8 cellular contexts compared by ENCODE assay signal in the genomic region with DNA sequence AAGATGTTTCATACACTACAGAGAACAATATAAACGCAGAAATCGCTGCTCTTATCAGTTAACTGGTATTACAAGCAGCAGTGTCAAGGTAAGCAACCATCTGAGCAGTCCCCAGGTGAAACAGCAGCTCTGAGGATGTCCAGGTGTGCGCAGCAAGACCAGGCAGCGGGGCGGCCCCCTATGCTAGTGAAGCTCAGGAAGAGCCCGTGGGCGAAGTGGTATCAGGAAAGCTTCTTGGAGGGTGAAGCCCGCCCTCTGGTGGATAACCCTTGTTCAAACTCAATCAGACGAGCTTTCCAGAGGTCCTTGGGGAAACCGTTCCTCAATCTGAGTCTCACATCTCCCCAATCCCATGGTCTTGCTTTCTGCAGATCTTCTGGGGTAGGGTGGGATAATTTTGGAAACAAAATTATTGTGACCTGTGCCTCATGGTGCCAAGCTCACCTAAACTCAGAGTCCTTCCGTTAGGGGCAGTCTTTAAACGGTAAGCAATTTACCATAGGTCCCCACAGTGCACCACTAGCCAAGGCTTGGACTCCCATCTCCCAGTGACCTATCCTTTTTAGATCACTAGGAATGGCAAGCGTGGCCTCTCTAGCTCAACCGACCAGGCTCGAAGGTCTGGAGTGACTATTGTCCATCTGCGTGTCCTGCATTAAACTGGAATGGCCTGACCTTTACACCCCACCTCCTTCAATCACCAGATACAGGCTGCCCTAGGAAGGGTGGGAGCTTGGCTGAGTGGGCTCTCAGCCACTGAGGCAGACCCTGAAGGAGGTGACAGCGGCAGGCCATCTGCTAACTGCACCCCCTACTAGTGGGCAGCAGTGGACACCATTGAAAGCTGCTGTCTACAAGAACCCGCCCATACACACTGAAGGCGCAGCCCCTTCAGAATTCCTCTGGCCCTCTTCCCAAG. TPM values are rescaled to one million over a fixed set of nuclear protein-coding genes. Genes with fewer than 3 reads are reported as not detected.
DNase-seq lines count a peak whose midpoint lies in the region; ATAC-seq and TF ChIP-seq lines count a peak whose summit lies in the region.

No MANE protein-coding gene starts in this region.

- H3K4me3 ChIP-seq in adrenal gland (no peak overlapping the region), left ventricle myocardium inferior (no peak overlapping the region)

- WGBS in adrenal gland, 4 donors, result 12 to 26% (median 18%) methylated on average over 17 to 19 of the region's 19 CpGs

- no peak overlapping the region for H3K27ac Mint-ChIP-seq in T-helper 1 cell treated with Interleukin-12 subunit alpha and Interleukin-12 subunit beta and Interleukin-4 antibody, amounts not matched to agents 30 μg/mL and 1 μg/mL, for 36 hours

- intact Hi-C loops in adrenal gland (cut with DNase I), result loop anchor here in 1 of 2 donors (5.0 kb wide), 1 partner anchor 43 kb away; no protein-coding TSS in a partner anchor
- intact Hi-C loops in left ventricle myocardium inferior (cut with micrococcal nuclease), result no loop called here

- in situ Hi-C loops in GM13976 (cut with MboI; ENCODE audit: low sequenced_read_pairs, unreplicated experiment), result loop anchor here (5.0 kb wide), 1 partner anchor 38 kb away; no protein-coding TSS in a partner anchor

- TF ChIP-seq CTCF in GM13976 (IDR thresholded peaks at IDR 0.05; ENCODE audit: borderline replicate concordance, control extremely low read depth, extremely low read depth, insufficient read depth, missing control alignments) (peak; percentile 47), adrenal gland (IDR thresholded peaks at IDR 0.05) (peak; percentile 66 to 83 (median 75)), left ventricle myocardium inferior (IDR thresholded peaks at IDR 0.05; ENCODE audit: borderline replicate concordance) (peak; percentile 86)

- H3K9me3 Mint-ChIP-seq in T-helper 1 cell treated with Interleukin-12 subunit alpha and Interleukin-12 subunit beta and Interleukin-4 antibody, amounts not matched to agents 30 μg/mL and 1 μg/mL, for 36 hours, result no peaks in the 10 kb centered on the region

- H3K4me3 Mint-ChIP-seq in T-helper 1 cell treated with Interleukin-12 subunit alpha and Interleukin-12 subunit beta and Interleukin-4 antibody, amounts not matched to agents 30 μg/mL and 1 μg/mL, for 36 hours, result peak overlapping the region; percentile 40

- H3K27me3 Mint-ChIP-seq in T-helper 1 cell treated with Interleukin-12 subunit alpha and Interleukin-12 subunit beta and Interleukin-4 antibody, amounts not matched to agents 30 μg/mL and 1 μg/mL, for 36 hours (ENCODE audit: low read depth), result peaks cover 36% of the 10 kb centered on the region

- peak; percentile 80 for DNase-seq in GM13976 (ENCODE audit: low spot score)
- DNase-seq in NCI-H1694 (lab: John Stamatoyannopoulos, UW), result peak; percentile 87
- DNase-seq in adrenal gland, result peak; percentile 77 to 92 (median 85)
- DNase-seq in left ventricle myocardium inferior, result peak; percentile 71
- peak; percentile 82 for DNase-seq in retina

- H3K9me3 ChIP-seq in adrenal gland (replicated peaks in 1 of 3) (no peaks in the 10 kb centered on the region), left ventricle myocardium inferior (replicated peaks) (no peaks in the 10 kb centered on the region)

- H3K27ac ChIP-seq in adrenal gland (no peak overlapping the region), left ventricle myocardium inferior (replicated peaks) (no peak overlapping the region)

- H3K27me3 ChIP-seq in adrenal gland (no peaks in the 10 kb centered on the region), left ventricle myocardium inferior (ENCODE audit: low read depth) (no peaks in the 10 kb centered on the region)

- no peaks in the 10 kb centered on the region for H3K36me3 Mint-ChIP-seq in T-helper 1 cell treated with Interleukin-12 subunit alpha and Interleukin-12 subunit beta and Interleukin-4 antibody, amounts not matched to agents 30 μg/mL and 1 μg/mL, for 36 hours (ENCODE audit: low read depth)

- H3K36me3 ChIP-seq in adrenal gland (replicated peaks in 1 of 2), result no peaks in the 10 kb centered on the region
- H3K36me3 ChIP-seq in left ventricle myocardium inferior, result no peaks in the 10 kb centered on the region

- no peak for TF ChIP-seq POLR2A in adrenal gland (IDR thresholded peaks at IDR 0.05)

- H3K4me1 ChIP-seq in adrenal gland (replicated peaks in 1 of 2), result peaks cover 0 to 2% of the 10 kb centered on the region in 2 donors
- H3K4me1 ChIP-seq in left ventricle myocardium inferior, result peaks cover 11% of the 10 kb centered on the region

- ATAC-seq in HG02870 (IDR thresholded peaks at IDR 0.05; ENCODE audit: unreplicated experiment), result no peak
- ATAC-seq in HG03354 (IDR thresholded peaks at IDR 0.05; ENCODE audit: poor library complexity, severe bottlenecking, unreplicated experiment), result no peak

- H3K4me1 Mint-ChIP-seq in T-helper 1 cell treated with Interleukin-12 subunit alpha and Interleukin-12 subunit beta and Interleukin-4 antibody, amounts not matched to agents 30 μg/mL and 1 μg/mL, for 36 hours (ENCODE audit: low read depth), result peaks cover 3% of the 10 kb centered on the region

RNA-seq across cellular contexts. Expression of gene FAM110D, which starts 13.6 kb away (rescaled TPM):
- total RNA-seq in adrenal gland, result 1 to 10 TPM; 1.7 to 3.9 (median 2.4) TPM
- polyA plus RNA-seq in adrenal gland, result 1 to 10 TPM in 2 of 3 donors, under 1 TPM in 1; 0.46 to 6.2 (median 1.4) TPM
- 3.1 TPM for total RNA-seq in left ventricle myocardium inferior

RNA-seq across cellular contexts. Expression of gene C1orf232, which starts 23.5 kb away (rescaled TPM):
- total RNA-seq in adrenal gland (not detected), left ventricle myocardium inferior (not detected)
- polyA plus RNA-seq in adrenal gland, result not detected

RNA-seq across cellular contexts. Expression of gene ZNF593, which starts 24.4 kb away (rescaled TPM):
- total RNA-seq in adrenal gland (10 to 100 TPM; 17.8 to 44.7 (median 29.5) TPM), left ventricle myocardium inferior (13.7 TPM)
- 100 to 1,000 TPM in 1 of 3 donors, 10 to 100 TPM in 1, 1 to 10 TPM in 1; 9.8 to 113 (median 51.0) TPM for polyA plus RNA-seq in adrenal gland

RNA-seq across cellular contexts. Expression of gene ZNF593OS, which starts 26.3 kb away (rescaled TPM):
- under 1 TPM in 1 of 8 donors, not detected in 7; 0.18 TPM for total RNA-seq in adrenal gland
- polyA plus RNA-seq in adrenal gland, result under 1 TPM in 1 of 3 donors, not detected in 2; 0.88 TPM
- total RNA-seq in left ventricle myocardium inferior, result not detected

RNA-seq across cellular contexts. Expression of gene CNKSR1, which starts 32.0 kb away (rescaled TPM):
- 1 to 10 TPM in 1 of 8 donors, under 1 TPM in 3, not detected in 4; 0.27 to 2.1 (median 0.34) TPM for total RNA-seq in adrenal gland
- polyA plus RNA-seq in adrenal gland, result 1 to 10 TPM in 1 of 3 donors, under 1 TPM in 2; 0.31 to 1.5 (median 0.64) TPM
- 1.8 TPM for total RNA-seq in left ventricle myocardium inferior
